20 cellular contexts compared by ENCODE assay signal in genomic region chr2:166613226-166613625, GRCh38.
"Had no signal": no experiment of that assay in that cellular context is flagged by ENCODE, and none has a peak within 500 bp of the region (broad histone marks: within the 10 kb centered on the region; RNA-seq: fewer than 3 reads in every experiment).

No MANE protein-coding gene starts in this region.

- H3K4me1 Mint-ChIP-seq: mesothelial cell of epicardium; stimulated activated effector memory CD8-positive, alpha-beta T cell treated with anti-CD3 and anti-CD28 coated beads, Interleukin-12 subunit alpha, Interleukin-12 subunit beta, amount 100 ng/mL, for 72 hours had no signal

- DNase-seq: hippocampal formation; left ventricle myocardium inferior; naive B cell; natural killer cell; ovary; sigmoid colon; small intestine; spleen; stimulated activated CD4-positive, alpha-beta T cell treated with anti-CD3 and anti-CD28 coated beads, Interleukin-4, amount 100 ng/mL, for 24 hours; stimulated activated naive CD4-positive, alpha-beta T cell; tibial artery; trophoblast cell; uterus had no signal

- H3K4me1 ChIP-seq: left ventricle myocardium inferior, prostate gland, sigmoid colon, tibial artery, uterus had no signal

- H3K9me3 ChIP-seq: ovary, prostate gland, thoracic aorta, tibial artery, uterus had no signal

- H3K27me3 ChIP-seq: ovary, sigmoid colon, suprapubic skin, tibial artery, uterus had no signal

- H3K4me3 Mint-ChIP-seq: mesothelial cell of epicardium; naive B cell; natural killer cell; stimulated activated effector memory CD8-positive, alpha-beta T cell treated with anti-CD3 and anti-CD28 coated beads, Interleukin-12 subunit alpha, Interleukin-12 subunit beta, amount 100 ng/mL, for 72 hours; stimulated activated naive CD8-positive, alpha-beta T cell treated with anti-CD3 and anti-CD28 coated beads, Interleukin-15, Interleukin-2, amounts not matched to agents 100 ng/mL and 50 ng/mL, for 24 hours had no signal

- ATAC-seq: natural killer cell; stimulated activated effector memory CD8-positive, alpha-beta T cell treated with anti-CD3 and anti-CD28 coated beads, Interleukin-12 subunit alpha, Interleukin-12 subunit beta, amount 100 ng/mL, for 72 hours had no signal

- H3K36me3 Mint-ChIP-seq: mesothelial cell of epicardium; naive B cell; natural killer cell; stimulated activated effector memory CD8-positive, alpha-beta T cell treated with anti-CD3 and anti-CD28 coated beads, Interleukin-12 subunit alpha, Interleukin-12 subunit beta, amount 100 ng/mL, for 72 hours had no signal

- H3K4me3 ChIP-seq: left ventricle myocardium inferior, lung, ovary, prostate gland, sigmoid colon, spleen, suprapubic skin, thoracic aorta, tibial artery, uterus had no signal

- H3K27ac ChIP-seq: left ventricle myocardium inferior, ovary, prostate gland, sigmoid colon, spleen, suprapubic skin, thoracic aorta, tibial artery, uterus had no signal

- H3K27ac Mint-ChIP-seq: mesothelial cell of epicardium; naive B cell; natural killer cell; stimulated activated effector memory CD8-positive, alpha-beta T cell treated with anti-CD3 and anti-CD28 coated beads, Interleukin-12 subunit alpha, Interleukin-12 subunit beta, amount 100 ng/mL, for 72 hours; stimulated activated naive CD8-positive, alpha-beta T cell treated with anti-CD3 and anti-CD28 coated beads, Interleukin-15, Interleukin-2, amounts not matched to agents 100 ng/mL and 50 ng/mL, for 24 hours had no signal

- H3K9me3 Mint-ChIP-seq: stimulated activated naive CD8-positive, alpha-beta T cell treated with anti-CD3 and anti-CD28 coated beads, Interleukin-15, Interleukin-2, amounts not matched to agents 100 ng/mL and 50 ng/mL, for 24 hours had no signal

- H3K36me3 ChIP-seq: left ventricle myocardium inferior, ovary, prostate gland, sigmoid colon, spleen, suprapubic skin, thoracic aorta, tibial artery, uterus had no signal
